12 cellular contexts compared by ENCODE assay signal in the genomic region with DNA sequence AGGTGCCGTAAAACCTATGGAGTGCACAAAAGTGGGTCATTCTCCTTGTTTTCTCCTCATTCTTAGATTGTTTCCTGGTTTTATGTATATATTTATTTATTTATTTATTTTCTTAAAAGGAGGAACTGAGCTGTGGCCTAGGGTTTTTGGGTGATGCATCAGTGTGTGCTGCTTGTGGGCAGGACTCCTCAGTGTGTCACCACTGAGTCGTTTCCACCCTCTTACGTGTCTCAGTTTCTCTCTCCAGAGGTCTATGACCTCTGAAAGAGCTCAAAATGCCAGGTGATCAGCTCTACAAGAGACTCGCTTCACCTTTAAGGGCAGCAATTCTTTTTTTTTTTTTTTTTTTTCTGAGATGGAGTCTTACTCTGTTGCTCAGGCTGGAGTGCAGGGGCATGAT.
A peak's percentile ranks its signal among the peaks of the same experiment; 100 is the strongest.
DNase-seq lines count a peak whose midpoint lies in the region; ATAC-seq and TF ChIP-seq lines count a peak whose summit lies in the region.
"Had no signal": no experiment of that assay in that cellular context is flagged by ENCODE, and none has a peak within 500 bp of the region (broad histone marks: within the 10 kb centered on the region; RNA-seq: fewer than 3 reads in every experiment).

No MANE protein-coding gene starts in this region.

- no peaks in the 10 kb centered on the region for H3K36me3 Mint-ChIP-seq in activated CD4-positive, alpha-beta T cell treated with anti-CD3 and anti-CD28 coated beads for 36 hours (ENCODE audit: low read depth)
- H3K36me3 Mint-ChIP-seq in activated CD4-positive, alpha-beta T cell treated with anti-CD3 and anti-CD28 coated beads, Interleukin-2, amount 10 ng/mL, durations not matched to agents 7 days and 5 days (ENCODE audit: low read depth): no peaks in the 10 kb centered on the region
- no peaks in the 10 kb centered on the region for H3K36me3 Mint-ChIP-seq in activated naive CD8-positive, alpha-beta T cell treated with anti-CD3 and anti-CD28 coated beads, Interleukin-2, amount 50 U/mL, for 24 hours (ENCODE audit: low read depth)

- POLR2A ChIA-PET in activated CD4-positive, alpha-beta T cell treated with anti-CD3 and anti-CD28 coated beads for 36 hours (lab: Charles Lee): interaction anchor here (0.7 to 1.3 kb wide), 2 partner anchors 39 to 48 kb away, joined by 3 to 10 read pairs; no protein-coding TSS in a partner anchor
- POLR2A ChIA-PET in activated CD4-positive, alpha-beta T cell treated with anti-CD3 and anti-CD28 coated beads, Interleukin-2, amount 10 ng/mL, durations not matched to agents 7 days and 5 days (lab: Charles Lee): interaction anchor here (0.6 kb wide), 1 partner anchor 66 kb away, joined by 3 read pairs; no protein-coding TSS in a partner anchor

- DNase-seq in activated CD4-positive, alpha-beta T cell treated with anti-CD3 and anti-CD28 coated beads for 36 hours: peak; percentile 72
- DNase-seq in activated CD4-positive, alpha-beta T cell treated with anti-CD3 and anti-CD28 coated beads, Interleukin-2, amount 10 ng/mL, durations not matched to agents 7 days and 5 days: no peak
- DNase-seq in activated naive CD8-positive, alpha-beta T cell treated with anti-CD3 and anti-CD28 coated beads, Interleukin-2, amount 50 U/mL, for 24 hours: peak; percentile 34
- peak; percentile 63 for DNase-seq in stimulated activated CD8-positive, alpha-beta memory T cell treated with anti-CD3 and anti-CD28 coated beads, Interleukin-4, amount 100 ng/mL, for 48 hours
- DNase-seq in vagina (ENCODE audit: extremely low spot score in 2 of 2) (no peak), cortex of kidney (lab: John Stamatoyannopoulos, UW) (no peak)
- DNase-seq: GF-D8, NCI-H2107, upper lobe of left lung had no signal

- H3K4me3 Mint-ChIP-seq in activated CD4-positive, alpha-beta T cell treated with anti-CD3 and anti-CD28 coated beads for 36 hours: no peak overlapping the region
- no peak overlapping the region for H3K4me3 Mint-ChIP-seq in activated CD4-positive, alpha-beta T cell treated with anti-CD3 and anti-CD28 coated beads, Interleukin-2, amount 10 ng/mL, durations not matched to agents 7 days and 5 days
- no peak overlapping the region for H3K4me3 Mint-ChIP-seq in activated naive CD8-positive, alpha-beta T cell treated with anti-CD3 and anti-CD28 coated beads, Interleukin-2, amount 50 U/mL, for 24 hours

- no peak for TF ChIP-seq POLR2A in vagina (IDR thresholded peaks at IDR 0.05)

- peaks cover 28% of the 10 kb centered on the region for H3K4me1 Mint-ChIP-seq in activated CD4-positive, alpha-beta T cell treated with anti-CD3 and anti-CD28 coated beads for 36 hours
- H3K4me1 Mint-ChIP-seq in activated CD4-positive, alpha-beta T cell treated with anti-CD3 and anti-CD28 coated beads, Interleukin-2, amount 10 ng/mL, durations not matched to agents 7 days and 5 days: peaks cover 8% of the 10 kb centered on the region
- H3K4me1 Mint-ChIP-seq in activated naive CD8-positive, alpha-beta T cell treated with anti-CD3 and anti-CD28 coated beads, Interleukin-2, amount 50 U/mL, for 24 hours: peaks cover 32% of the 10 kb centered on the region

- intact Hi-C loops in activated CD4-positive, alpha-beta T cell treated with anti-CD3 and anti-CD28 coated beads for 36 hours (cut with DNase I, micrococcal nuclease): no loop called here
- intact Hi-C loops in vagina (cut with DNase I): no loop called here

- H3K4me1 ChIP-seq in vagina: no peaks in the 10 kb centered on the region
- H3K4me1 ChIP-seq: A549, upper lobe of left lung had no signal

- no peaks in the 10 kb centered on the region for H3K36me3 ChIP-seq in vagina
- H3K36me3 ChIP-seq: upper lobe of left lung had no signal

- ATAC-seq in activated CD4-positive, alpha-beta T cell treated with anti-CD3 and anti-CD28 coated beads for 36 hours: peak; percentile 90
- peak; percentile 43 for ATAC-seq in HG03442 (IDR thresholded peaks at IDR 0.05; ENCODE audit: unreplicated experiment)
- peak; percentile 92 for ATAC-seq in activated naive CD8-positive, alpha-beta T cell treated with anti-CD3 and anti-CD28 coated beads, Interleukin-2, amount 50 U/mL, for 24 hours
- ATAC-seq in HG02759 (IDR thresholded peaks at IDR 0.05; ENCODE audit: unreplicated experiment): no peak
- ATAC-seq: A549 had no signal

- no peak overlapping the region for H3K27ac ChIP-seq in vagina
- H3K27ac ChIP-seq: A549, upper lobe of left lung had no signal

- no peaks in the 10 kb centered on the region for H3K27me3 Mint-ChIP-seq in activated CD4-positive, alpha-beta T cell treated with anti-CD3 and anti-CD28 coated beads for 36 hours
- H3K27me3 Mint-ChIP-seq in activated CD4-positive, alpha-beta T cell treated with anti-CD3 and anti-CD28 coated beads, Interleukin-2, amount 10 ng/mL, durations not matched to agents 7 days and 5 days: no peaks in the 10 kb centered on the region
- no peaks in the 10 kb centered on the region for H3K27me3 Mint-ChIP-seq in activated naive CD8-positive, alpha-beta T cell treated with anti-CD3 and anti-CD28 coated beads, Interleukin-2, amount 50 U/mL, for 24 hours

- CTCF ChIA-PET in activated CD4-positive, alpha-beta T cell treated with anti-CD3 and anti-CD28 coated beads for 36 hours (lab: Charles Lee): interaction anchor here (0.8 to 1.7 kb wide), 6 partner anchors 17 to 95 kb away, joined by 3 to 10 read pairs (median 4); a partner anchor contains a TSS
- CTCF ChIA-PET in activated CD4-positive, alpha-beta T cell treated with anti-CD3 and anti-CD28 coated beads, Interleukin-2, amount 10 ng/mL, durations not matched to agents 7 days and 5 days (lab: Charles Lee): interaction anchor here (0.6 to 2.0 kb wide), 6 partner anchors 10 to 417 kb away, joined by 3 to 9 read pairs (median 4); a partner anchor contains a TSS

- no peak for TF ChIP-seq CTCF in vagina (IDR thresholded peaks at IDR 0.05)

- no peaks in the 10 kb centered on the region for H3K9me3 Mint-ChIP-seq in activated CD4-positive, alpha-beta T cell treated with anti-CD3 and anti-CD28 coated beads for 36 hours (ENCODE audit: low read depth)
- H3K9me3 Mint-ChIP-seq in activated CD4-positive, alpha-beta T cell treated with anti-CD3 and anti-CD28 coated beads, Interleukin-2, amount 10 ng/mL, durations not matched to agents 7 days and 5 days: no peaks in the 10 kb centered on the region
- H3K9me3 Mint-ChIP-seq in activated naive CD8-positive, alpha-beta T cell treated with anti-CD3 and anti-CD28 coated beads, Interleukin-2, amount 50 U/mL, for 24 hours: no peaks in the 10 kb centered on the region

- no peak overlapping the region for H3K27ac Mint-ChIP-seq in activated CD4-positive, alpha-beta T cell treated with anti-CD3 and anti-CD28 coated beads for 36 hours
- no peak overlapping the region for H3K27ac Mint-ChIP-seq in activated CD4-positive, alpha-beta T cell treated with anti-CD3 and anti-CD28 coated beads, Interleukin-2, amount 10 ng/mL, durations not matched to agents 7 days and 5 days
- H3K27ac Mint-ChIP-seq in activated naive CD8-positive, alpha-beta T cell treated with anti-CD3 and anti-CD28 coated beads, Interleukin-2, amount 50 U/mL, for 24 hours: peak overlapping the region; percentile 45

- no peaks in the 10 kb centered on the region for H3K27me3 ChIP-seq in vagina
- H3K27me3 ChIP-seq: upper lobe of left lung had no signal

- no peaks in the 10 kb centered on the region for H3K9me3 ChIP-seq in vagina
- H3K9me3 ChIP-seq: A549, upper lobe of left lung had no signal

- no peak overlapping the region for H3K4me3 ChIP-seq in vagina
- H3K4me3 ChIP-seq: A549, upper lobe of left lung had no signal

Comparison
In these comparisons a context has a peak if more than half of its experiments do, and no peak if none do; other contexts are left out.
1. DNase-seq: peak in activated CD4-positive, alpha-beta T cell treated with anti-CD3 and anti-CD28 coated beads for 36 hours (single experiment), activated naive CD8-positive, alpha-beta T cell treated with anti-CD3 and anti-CD28 coated beads, Interleukin-2, amount 50 U/mL, for 24 hours (single experiment) and stimulated activated CD8-positive, alpha-beta memory T cell treated with anti-CD3 and anti-CD28 coated beads, Interleukin-4, amount 100 ng/mL, for 48 hours (single experiment); none in activated CD4-positive, alpha-beta T cell treated with anti-CD3 and anti-CD28 coated beads, Interleukin-2, amount 10 ng/mL, durations not matched to agents 7 days and 5 days (single experiment), vagina (0 of 2) and cortex of kidney (single experiment).